In the genomic region with DNA sequence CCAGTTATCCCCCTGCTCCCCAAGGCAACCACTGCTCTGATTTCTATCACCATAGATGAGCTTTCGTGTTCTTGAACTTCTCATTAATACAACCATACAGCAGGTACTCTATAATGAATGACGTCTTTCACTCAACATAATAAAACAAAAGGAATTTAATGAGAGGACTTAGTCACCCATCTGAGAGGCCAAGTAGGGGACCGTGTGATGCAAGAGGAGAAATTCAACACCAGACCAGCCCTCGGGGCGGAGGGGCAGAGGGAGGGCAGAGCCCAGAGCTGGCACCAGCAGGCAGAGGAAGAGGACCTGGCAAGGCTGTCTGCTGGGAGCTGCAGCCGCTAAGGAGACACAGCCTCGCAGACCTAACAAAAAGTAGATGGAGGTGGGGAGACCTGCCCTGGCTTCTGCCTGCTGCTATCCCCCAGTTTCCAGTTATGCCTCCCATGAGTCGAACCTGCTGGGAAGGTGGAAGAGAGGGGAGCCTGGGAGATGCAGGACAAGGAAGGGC, we compare ENCODE assay signal across 1 cellular context.
TF ChIP-seq lines count a peak whose summit lies in the region.

No MANE protein-coding gene starts in this region.

TF ChIP-seq in endothelial cell of umbilical vein, 7 proteins besides CTCF, POLR2A, EP300 and RAD21:
- no peak for TF ChIP-seq POLR2AphosphoS5 (IDR thresholded peaks at IDR 0.05; ENCODE audit: insufficient read depth, low read depth, low read length)
- TF ChIP-seq JUN (IDR thresholded peaks at IDR 0.05; ENCODE audit: borderline replicate concordance, insufficient read depth, insufficient read length, low read depth): peak; percentile 28
